18 cellular contexts compared by ENCODE assay signal in genomic region chr2:38000485-38001222, GRCh38.
DNase-seq lines count a peak whose midpoint lies in the region; ATAC-seq, FAIRE-seq and TF ChIP-seq lines count a peak whose summit lies in the region.
"Had no signal": no experiment of that assay in that cellular context is flagged by ENCODE, and none has a peak within 500 bp of the region (broad histone marks: within the 10 kb centered on the region; RNA-seq: fewer than 3 reads in every experiment).

No MANE protein-coding gene starts in this region.

- TF ChIP-seq EP300 in K562 (IDR thresholded peaks at IDR 0.05; ENCODE audit: low read length), result no peak

- no peak overlapping the region for H3K27ac ChIP-seq in K562 (ENCODE audit: extremely low read depth, low read depth, low read length)
- H3K27ac ChIP-seq in breast epithelium, result no peak overlapping the region
- H3K27ac ChIP-seq: BLaER1, GM23248 had no signal

- CTCF ChIA-PET in K562 (lab: Yijun Ruan, JAX; ENCODE audit: low intra/inter-chr PET ratio), result no interaction called here

- TF ChIP-seq POLR2A in K562 (conservative IDR thresholded peaks at IDR 0.05) (no peak), breast epithelium (IDR thresholded peaks at IDR 0.05) (no peak)

- no peak for TF ChIP-seq RAD21 in K562 (CRISPR knock-in tag; conservative IDR thresholded peaks at IDR 0.05 in 1 of 2, IDR thresholded peaks at IDR 0.05 in 1 of 2)

- intact Hi-C loops in K562 (cut with micrococcal nuclease), result no loop called here
- intact Hi-C loops in mucosa of descending colon (cut with DNase I, micrococcal nuclease), result no loop called here
- intact Hi-C loops in breast epithelium (cut with DNase I; ENCODE audit: low total_unique reads), result no loop called here

- ATAC-seq in K562, result no peak
- peak; percentile 66 for ATAC-seq in mucosa of descending colon
- no peak for ATAC-seq in HG02763 (IDR thresholded peaks at IDR 0.05; ENCODE audit: unreplicated experiment)

- POLR2A ChIA-PET in K562 (lab: Yijun Ruan, JAX), result interaction anchor here (1.4 kb wide), 1 partner anchor 8 kb away, joined by 3 read pairs; no protein-coding TSS in a partner anchor

- TF ChIP-seq CTCF in K562 (IDR thresholded peaks at IDR 0.05 in 2 of 3, conservative IDR thresholded peaks at IDR 0.05 in 1 of 3; ENCODE audit: insufficient read depth in 2 of 3, low read depth in 1 of 3, low read length in 3 of 3), result no peak
- no peak for TF ChIP-seq CTCF in mucosa of descending colon (IDR thresholded peaks at IDR 0.05)
- no peak for TF ChIP-seq CTCF in breast epithelium (IDR thresholded peaks at IDR 0.05)

- H3K9me1 ChIP-seq in K562 (ENCODE audit: control insufficient read depth, insufficient read depth, low read length), result no peaks in the 10 kb centered on the region

- no peaks in the 10 kb centered on the region for H3K27me3 ChIP-seq in K562 (ENCODE audit: control insufficient read depth in 2 of 2, insufficient read depth in 2 of 2, low read length in 2 of 2)
- H3K27me3 ChIP-seq in breast epithelium, result no peaks in the 10 kb centered on the region
- H3K27me3 ChIP-seq: BLaER1 had no signal

- no peak for FAIRE-seq in K562 (lab: Jason Lieb, UNC)
- FAIRE-seq in urothelium cell line (lab: Jason Lieb, UNC), result peak; percentile 76
- FAIRE-seq: H54 had no signal

- H2AFZ ChIP-seq in K562 (ENCODE audit: low read depth, low read length), result no peak overlapping the region
- H2AFZ ChIP-seq: GM23248 had no signal

- no peak overlapping the region for H3K9ac ChIP-seq in K562 (ENCODE audit: insufficient read depth in 1 of 2, low read depth in 2 of 2, low read length in 2 of 2)
- H3K9ac ChIP-seq: BLaER1, GM23248 had no signal

- H4K20me1 ChIP-seq in K562 (replicated peaks; ENCODE audit: control insufficient read depth, insufficient read depth, low read length), result no peaks in the 10 kb centered on the region
- H4K20me1 ChIP-seq: BLaER1 had no signal

- no peaks in the 10 kb centered on the region for H3K36me3 ChIP-seq in K562 (ENCODE audit: control insufficient read depth, insufficient read depth, low read length)
- peaks cover 4% of the 10 kb centered on the region for H3K36me3 ChIP-seq in mucosa of descending colon (ENCODE audit: low read depth)
- H3K36me3 ChIP-seq in breast epithelium, result no peaks in the 10 kb centered on the region

- H3K4me3 ChIP-seq in K562 (no peak overlapping the region), mucosa of descending colon (no peak overlapping the region), breast epithelium (no peak overlapping the region)
- H3K4me3 ChIP-seq: BLaER1, GM23248 had no signal

- H3K9me3 ChIP-seq in K562 (replicated peaks; ENCODE audit: control insufficient read depth, insufficient read depth, low read depth, low read length), result no peaks in the 10 kb centered on the region
- peaks cover 6% of the 10 kb centered on the region for H3K9me3 ChIP-seq in mucosa of descending colon
- H3K9me3 ChIP-seq in breast epithelium, result peaks cover 5 to 10% of the 10 kb centered on the region in 2 donors

- in situ Hi-C loops in K562 (cut with MboI), result no loop called here

- no peaks in the 10 kb centered on the region for H3K79me2 ChIP-seq in K562 (ENCODE audit: control insufficient read depth, insufficient read depth, low read length)

- peak; percentile 21 for DNase-seq in NCI-H748 (lab: John Stamatoyannopoulos, UW; ENCODE audit: unreplicated experiment)
- no peak for DNase-seq in NCI-H748 treated with DMSO at 0.1 percent for 48 hours (lab: John Stamatoyannopoulos, UW)
- DNase-seq in K562 (ENCODE audit: extremely low read depth in 1 of 4, low spot score in 3 of 4), result no peak
- DNase-seq in mucosa of descending colon, result peak in 1 of 3 donors; percentile 10
- no peak for DNase-seq in urothelium cell line (ENCODE audit: low spot score)
- DNase-seq in breast epithelium (ENCODE audit: low spot score in 2 of 2), result no peak
- DNase-seq in NCI-H2081 (lab: John Stamatoyannopoulos, UW), result no peak
- DNase-seq: 8988T; Calu3; CD4-positive, alpha-beta memory T cell; DMS79 treated with DMSO at 0.1 percent for 48 hours; GF-D8; GM23248; HCEC 1CT; HFFc6 had no signal

- no peak overlapping the region for H3K4me2 ChIP-seq in K562 (ENCODE audit: insufficient read depth, low read length)
- H3K4me2 ChIP-seq: BLaER1 had no signal

- 0% methylated on average over 1 of the region's 1 CpG for WGBS in K562 (ENCODE audit: insufficient coverage, low coverage, missing lambda C conversion rate)

- no peaks in the 10 kb centered on the region for H3K4me1 ChIP-seq in K562 (replicated peaks in 1 of 2; ENCODE audit: control insufficient read depth in 2 of 2, insufficient read depth in 2 of 2, low read length in 2 of 2)
- no peaks in the 10 kb centered on the region for H3K4me1 ChIP-seq in mucosa of descending colon (ENCODE audit: low read depth)
- no peaks in the 10 kb centered on the region for H3K4me1 ChIP-seq in breast epithelium
- H3K4me1 ChIP-seq: BLaER1 had no signal

- no TSS peak for BruUV-seq in K562 (replicated peaks; lab: Mats Ljungman, UMichigan)

TF ChIP-seq in K562, 482 proteins besides CTCF, POLR2A, EP300 and RAD21:
- TF ChIP-seq LCOR (CRISPR knock-in tag; IDR thresholded peaks at IDR 0.05) (no peak), FOXJ2 (tag; IDR thresholded peaks at IDR 0.05) (no peak), KLF1 (tag; IDR thresholded peaks at IDR 0.05) (no peak), ZNF146 (CRISPR knock-in tag; IDR thresholded peaks at IDR 0.05; ENCODE audit: unreplicated experiment) (peak; percentile 59), ARID1B (IDR thresholded peaks at IDR 0.05) (no peak), FOXK2 (conservative IDR thresholded peaks at IDR 0.05 in 1 of 2, IDR thresholded peaks at IDR 0.05 in 1 of 2; ENCODE audit: low read depth in 2 of 2) (no peak), CUX1 (CRISPR knock-in tag; IDR thresholded peaks at IDR 0.05) (no peak), POLR3G (IDR thresholded peaks at IDR 0.05; ENCODE audit: extremely low read depth, insufficient read length, insufficient replicate concordance) (no peak), TFAM (CRISPR knock-in tag; conservative IDR thresholded peaks at IDR 0.05) (no peak), RBM25 (IDR thresholded peaks at IDR 0.05; ENCODE audit: low read depth, low read length, severe bottlenecking) (peak; percentile 68)
